In the genomic region with DNA sequence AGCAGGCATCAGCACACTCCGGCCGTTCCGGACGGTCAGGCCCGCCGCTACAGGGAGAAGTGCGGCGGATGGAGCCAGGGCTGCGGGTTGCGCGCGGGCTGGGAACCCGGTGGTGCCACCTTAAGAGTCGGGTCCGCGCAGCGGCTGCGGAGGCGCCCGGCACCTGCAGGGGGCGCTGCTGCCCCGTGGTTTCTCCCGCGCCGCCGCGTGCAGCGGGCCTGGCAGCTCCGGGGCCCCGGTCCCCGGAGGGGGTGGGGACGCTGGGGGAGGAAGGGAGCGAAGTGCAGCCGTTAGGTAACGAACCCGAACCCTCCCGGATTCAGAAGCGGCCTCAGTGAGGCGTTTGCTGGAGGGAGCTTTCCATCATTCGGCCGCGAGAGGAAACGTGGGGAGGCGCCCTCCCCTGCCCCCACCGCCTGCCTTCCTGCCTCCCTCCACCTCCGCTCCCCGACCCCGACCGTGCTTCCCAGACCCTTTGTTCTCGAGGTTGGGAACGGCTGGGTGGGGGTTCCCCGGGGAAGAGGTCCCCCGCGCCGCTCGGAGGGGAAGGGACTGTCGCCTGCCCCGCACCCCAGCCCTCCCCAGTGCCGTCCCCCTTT, we compare ENCODE assay signal across 1 cellular context.
TF ChIP-seq lines count a peak whose summit lies in the region.

No MANE protein-coding gene starts in this region.

TF ChIP-seq in HEK293, 187 proteins besides CTCF, POLR2A, EP300 and RAD21 (continued from another document and continues in another):
- TF ChIP-seq ZBTB49 (tag by site-specific recombination; IDR thresholded peaks at IDR 0.05; ENCODE audit: low read depth) (no peak), ZNF558 (tag by site-specific recombination; IDR thresholded peaks at IDR 0.05) (no peak), ZNF48 (tag by site-specific recombination; IDR thresholded peaks at IDR 0.05) (no peak), TCF7L2 (IDR thresholded peaks at IDR 0.05; ENCODE audit: borderline replicate concordance, low read depth, low read length) (no peak), ZNF629 (tag by site-specific recombination; IDR thresholded peaks at IDR 0.05) (peak; percentile 63), SCRT1 (tag by site-specific recombination; IDR thresholded peaks at IDR 0.05; ENCODE audit: borderline replicate concordance) (no peak), ZNF223 (tag by site-specific recombination; IDR thresholded peaks at IDR 0.05) (no peak), ZNF664 (tag by site-specific recombination; IDR thresholded peaks at IDR 0.05) (no peak), SP3 (tag by site-specific recombination; IDR thresholded peaks at IDR 0.05) (peak; percentile 33; the same call in 1 of the 2 replicates), ZFP3 (tag by site-specific recombination; IDR thresholded peaks at IDR 0.05; ENCODE audit: low read depth) (no peak), ZNF529 (tag by site-specific recombination; IDR thresholded peaks at IDR 0.05; ENCODE audit: insufficient replicate concordance) (no peak), ZNF555 (tag by site-specific recombination; conservative IDR thresholded peaks at IDR 0.05) (no peak), ZNF37A (tag by site-specific recombination; IDR thresholded peaks at IDR 0.05) (no peak), HOXC10 (CRISPR knock-in tag; IDR thresholded peaks at IDR 0.05) (no peak), ZNF19 (tag by site-specific recombination; IDR thresholded peaks at IDR 0.05; ENCODE audit: low read depth) (no peak), ZBTB17 (tag by site-specific recombination; IDR thresholded peaks at IDR 0.05) (peak; percentile 32; the same call in 1 of the 2 replicates), ZNF548 (tag by site-specific recombination; IDR thresholded peaks at IDR 0.05) (no peak), ZSCAN16 (tag by site-specific recombination; IDR thresholded peaks at IDR 0.05) (no peak), ZNF121 (tag by site-specific recombination; IDR thresholded peaks at IDR 0.05) (peak; percentile 25; the same call in 1 of the 2 replicates), ZNF792 (tag by site-specific recombination; IDR thresholded peaks at IDR 0.05) (no peak), BCL6B (tag by site-specific recombination; IDR thresholded peaks at IDR 0.05) (no peak), REPIN1 (tag by site-specific recombination; IDR thresholded peaks at IDR 0.05; ENCODE audit: low read depth) (no peak), ZNF221 (tag by site-specific recombination; IDR thresholded peaks at IDR 0.05; ENCODE audit: borderline replicate concordance) (no peak), ZNF670 (tag by site-specific recombination; IDR thresholded peaks at IDR 0.05; ENCODE audit: low read depth) (no peak), ZFHX2 (tag by site-specific recombination; conservative IDR thresholded peaks at IDR 0.05) (peak; percentile 19; the same call in 1 of the 2 replicates), ZEB2 (tag by site-specific recombination; IDR thresholded peaks at IDR 0.05) (peak; percentile 97), ZNF473 (tag by site-specific recombination; IDR thresholded peaks at IDR 0.05) (no peak), ZNF513 (tag by site-specific recombination; IDR thresholded peaks at IDR 0.05) (no peak), ZNF138 (tag by site-specific recombination; IDR thresholded peaks at IDR 0.05; ENCODE audit: borderline replicate concordance) (no peak), GLIS2 (tag by site-specific recombination; IDR thresholded peaks at IDR 0.05) (peak; percentile 91), MEIS1 (CRISPR knock-in tag; IDR thresholded peaks at IDR 0.05; ENCODE audit: borderline replicate concordance) (no peak), KLF17 (tag by site-specific recombination; IDR thresholded peaks at IDR 0.05) (no peak; the same call in 1 of the 2 replicates), ZNF777 (tag by site-specific recombination; IDR thresholded peaks at IDR 0.05; ENCODE audit: borderline replicate concordance) (no peak), ZBTB48 (tag by site-specific recombination; IDR thresholded peaks at IDR 0.05) (peak; percentile 57; the same call in 1 of the 2 replicates), OSR2 (tag by site-specific recombination; IDR thresholded peaks at IDR 0.05) (peak; percentile 71), KLF9 (tag by site-specific recombination; IDR thresholded peaks at IDR 0.05; ENCODE audit: low read depth) (peak; percentile 84), ZNF488 (tag by site-specific recombination; IDR thresholded peaks at IDR 0.05) (no peak), ZNF416 (tag by site-specific recombination; IDR thresholded peaks at IDR 0.05) (no peak), ZNF114 (tag by site-specific recombination; IDR thresholded peaks at IDR 0.05) (no peak), GFI1B (tag by site-specific recombination; IDR thresholded peaks at IDR 0.05) (no peak), ZBTB8A (tag by site-specific recombination; IDR thresholded peaks at IDR 0.05) (peak; percentile 80), ZNF521 (tag by site-specific recombination; IDR thresholded peaks at IDR 0.05) (no peak), ZNF837 (tag by site-specific recombination; IDR thresholded peaks at IDR 0.05) (no peak)
- TF ChIP-seq, protein P1, sequence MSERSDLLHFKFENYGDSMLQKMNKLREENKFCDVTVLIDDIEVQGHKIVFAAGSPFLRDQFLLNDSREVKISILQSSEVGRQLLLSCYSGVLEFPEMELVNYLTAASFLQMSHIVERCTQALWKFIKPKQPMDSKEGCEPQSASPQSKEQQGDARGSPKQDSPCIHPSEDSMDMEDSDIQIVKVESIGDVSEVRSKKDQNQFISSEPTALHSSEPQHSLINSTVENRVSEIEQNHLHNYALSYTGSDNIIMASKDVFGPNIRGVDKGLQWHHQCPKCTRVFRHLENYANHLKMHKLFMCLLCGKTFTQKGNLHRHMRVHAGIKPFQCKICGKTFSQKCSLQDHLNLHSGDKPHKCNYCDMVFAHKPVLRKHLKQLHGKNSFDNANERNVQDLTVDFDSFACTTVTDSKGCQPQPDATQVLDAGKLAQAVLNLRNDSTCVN (tag by site-specific recombination; optimal IDR thresholded peaks at IDR 0.05), result peak; percentile 81
- TF ChIP-seq, protein P2, sequence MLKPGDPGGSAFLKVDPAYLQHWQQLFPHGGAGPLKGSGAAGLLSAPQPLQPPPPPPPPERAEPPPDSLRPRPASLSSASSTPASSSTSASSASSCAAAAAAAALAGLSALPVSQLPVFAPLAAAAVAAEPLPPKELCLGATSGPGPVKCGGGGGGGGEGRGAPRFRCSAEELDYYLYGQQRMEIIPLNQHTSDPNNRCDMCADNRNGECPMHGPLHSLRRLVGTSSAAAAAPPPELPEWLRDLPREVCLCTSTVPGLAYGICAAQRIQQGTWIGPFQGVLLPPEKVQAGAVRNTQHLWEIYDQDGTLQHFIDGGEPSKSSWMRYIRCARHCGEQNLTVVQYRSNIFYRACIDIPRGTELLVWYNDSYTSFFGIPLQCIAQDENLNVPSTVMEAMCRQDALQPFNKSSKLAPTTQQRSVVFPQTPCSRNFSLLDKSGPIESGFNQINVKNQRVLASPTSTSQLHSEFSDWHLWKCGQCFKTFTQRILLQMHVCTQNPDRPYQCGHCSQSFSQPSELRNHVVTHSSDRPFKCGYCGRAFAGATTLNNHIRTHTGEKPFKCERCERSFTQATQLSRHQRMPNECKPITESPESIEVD (tag by site-specific recombination; IDR thresholded peaks at IDR 0.05), result no peak
- TF ChIP-seq, protein P3, sequence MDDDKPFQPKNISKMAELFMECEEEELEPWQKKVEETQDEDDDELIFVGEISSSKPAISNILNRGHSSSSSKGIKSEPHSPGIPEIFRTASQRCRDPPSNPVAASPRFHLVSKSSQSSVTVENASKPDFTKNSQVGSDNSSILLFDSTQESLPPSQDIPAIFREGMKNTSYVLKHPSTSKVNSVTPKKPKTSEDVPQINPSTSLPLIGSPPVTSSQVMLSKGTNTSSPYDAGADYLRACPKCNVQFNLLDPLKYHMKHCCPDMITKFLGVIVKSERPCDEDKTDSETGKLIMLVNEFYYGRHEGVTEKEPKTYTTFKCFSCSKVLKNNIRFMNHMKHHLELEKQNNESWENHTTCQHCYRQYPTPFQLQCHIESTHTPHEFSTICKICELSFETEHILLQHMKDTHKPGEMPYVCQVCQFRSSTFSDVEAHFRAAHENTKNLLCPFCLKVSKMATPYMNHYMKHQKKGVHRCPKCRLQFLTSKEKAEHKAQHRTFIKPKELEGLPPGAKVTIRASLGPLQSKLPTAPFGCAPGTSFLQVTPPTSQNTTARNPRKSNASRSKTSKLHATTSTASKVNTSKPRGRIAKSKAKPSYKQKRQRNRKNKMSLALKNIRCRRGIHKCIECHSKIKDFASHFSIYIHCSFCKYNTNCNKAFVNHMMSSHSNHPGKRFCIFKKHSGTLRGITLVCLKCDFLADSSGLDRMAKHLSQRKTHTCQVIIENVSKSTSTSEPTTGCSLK (tag by site-specific recombination; IDR thresholded peaks at IDR 0.05), result no peak
- TF ChIP-seq, protein P4, sequence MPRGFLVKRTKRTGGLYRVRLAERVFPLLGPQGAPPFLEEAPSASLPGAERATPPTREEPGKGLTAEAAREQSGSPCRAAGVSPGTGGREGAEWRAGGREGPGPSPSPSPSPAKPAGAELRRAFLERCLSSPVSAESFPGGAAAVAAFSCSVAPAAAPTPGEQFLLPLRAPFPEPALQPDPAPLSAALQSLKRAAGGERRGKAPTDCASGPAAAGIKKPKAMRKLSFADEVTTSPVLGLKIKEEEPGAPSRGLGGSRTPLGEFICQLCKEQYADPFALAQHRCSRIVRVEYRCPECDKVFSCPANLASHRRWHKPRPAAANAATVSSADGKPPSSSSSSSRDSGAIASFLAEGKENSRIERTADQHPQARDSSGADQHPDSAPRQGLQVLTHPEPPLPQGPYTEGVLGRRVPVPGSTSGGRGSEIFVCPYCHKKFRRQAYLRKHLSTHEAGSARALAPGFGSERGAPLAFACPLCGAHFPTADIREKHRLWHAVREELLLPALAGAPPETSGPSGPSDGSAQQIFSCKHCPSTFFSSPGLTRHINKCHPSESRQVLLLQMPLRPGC (tag by site-specific recombination; IDR thresholded peaks at IDR 0.05), result 0 out of 2 replicates have a peak, but pooled peaks have one; percentile 16
- TF ChIP-seq, protein P5, sequence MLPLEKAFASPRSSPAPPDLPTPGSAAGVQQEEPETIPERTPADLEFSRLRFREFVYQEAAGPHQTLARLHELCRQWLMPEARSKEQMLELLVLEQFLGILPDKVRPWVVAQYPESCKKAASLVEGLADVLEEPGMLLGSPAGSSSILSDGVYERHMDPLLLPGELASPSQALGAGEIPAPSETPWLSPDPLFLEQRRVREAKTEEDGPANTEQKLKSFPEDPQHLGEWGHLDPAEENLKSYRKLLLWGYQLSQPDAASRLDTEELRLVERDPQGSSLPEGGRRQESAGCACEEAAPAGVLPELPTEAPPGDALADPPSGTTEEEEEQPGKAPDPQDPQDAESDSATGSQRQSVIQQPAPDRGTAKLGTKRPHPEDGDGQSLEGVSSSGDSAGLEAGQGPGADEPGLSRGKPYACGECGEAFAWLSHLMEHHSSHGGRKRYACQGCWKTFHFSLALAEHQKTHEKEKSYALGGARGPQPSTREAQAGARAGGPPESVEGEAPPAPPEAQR (tag by site-specific recombination; IDR thresholded peaks at IDR 0.05), result no peak
- TF ChIP-seq, protein P6, sequence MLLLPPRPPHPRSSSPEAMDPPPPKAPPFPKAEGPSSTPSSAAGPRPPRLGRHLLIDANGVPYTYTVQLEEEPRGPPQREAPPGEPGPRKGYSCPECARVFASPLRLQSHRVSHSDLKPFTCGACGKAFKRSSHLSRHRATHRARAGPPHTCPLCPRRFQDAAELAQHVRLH (tag by site-specific recombination; IDR thresholded peaks at IDR 0.05), result no peak
